35 cellular contexts compared by ENCODE assay signal in the genomic region with DNA sequence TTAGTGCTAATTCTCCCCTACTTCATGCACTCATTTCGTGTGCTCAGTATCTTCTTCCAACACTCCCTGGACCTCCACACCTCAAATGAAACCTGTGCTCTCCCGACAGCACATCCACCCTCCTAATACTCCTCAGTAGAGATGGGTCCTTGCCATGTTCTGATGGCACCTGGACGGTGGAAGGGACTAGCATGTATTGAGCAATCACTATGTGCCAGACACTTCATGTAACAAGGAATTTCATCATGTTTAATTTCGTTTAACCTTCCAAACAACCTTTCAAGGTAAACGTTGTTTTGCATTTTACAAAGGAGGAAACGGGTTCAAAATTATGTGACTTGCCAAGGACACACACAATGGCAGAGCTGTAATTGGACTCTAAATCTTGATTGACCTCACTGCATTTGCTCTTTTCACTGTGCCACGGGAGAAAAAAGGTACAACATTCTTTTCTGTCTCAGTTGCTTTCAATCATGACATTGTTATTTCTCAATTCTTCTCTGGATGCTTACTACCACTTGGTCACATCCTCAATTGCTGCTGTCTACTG. TPM values are rescaled to one million over a fixed set of nuclear protein-coding genes. Genes with fewer than 3 reads are reported as not detected.
"Had no signal": no experiment of that assay in that cellular context is flagged by ENCODE, and none has a peak within 500 bp of the region (broad histone marks: within the 10 kb centered on the region; RNA-seq: fewer than 3 reads in every experiment).

No MANE protein-coding gene starts in this region.

- H3K36me3 ChIP-seq: adrenal gland, gastrocnemius medialis, neural progenitor cell, upper lobe of left lung had no signal

- H3K9me3 Mint-ChIP-seq: activated naive CD8-positive, alpha-beta T cell treated with anti-CD3 and anti-CD28 coated beads for 36 hours; effector memory CD8-positive, alpha-beta T cell; memory B cell; naive thymus-derived CD8-positive, alpha-beta T cell; neural progenitor cell; stimulated activated effector memory CD8-positive, alpha-beta T cell treated with anti-CD3 and anti-CD28 coated beads, Interleukin-12 subunit alpha, Interleukin-12 subunit beta, amount 100 ng/mL, for 72 hours; stimulated activated naive CD8-positive, alpha-beta T cell treated with anti-CD3 and anti-CD28 coated beads, Interleukin-15, Interleukin-2, amounts not matched to agents 100 ng/mL and 50 ng/mL, for 24 hours; T-helper 2 cell treated with Interferon-gamma antibody and Interleukin-4, amounts not matched to agents 5 μg/mL and 100 μg/mL, for 36 hours had no signal

- H3K27ac Mint-ChIP-seq: activated CD4-positive, alpha-beta T cell treated with anti-CD3 and anti-CD28 coated beads for 36 hours; activated CD8-positive, alpha-beta memory T cell treated with anti-CD3 and anti-CD28 coated beads, Interleukin-2, amount 10 ng/mL, durations not matched to agents 7 days and 5 days; activated CD8-positive, alpha-beta T cell treated with anti-CD3 and anti-CD28 coated beads, Interleukin-2, amount 10 ng/mL, durations not matched to agents 7 days and 5 days; activated naive CD8-positive, alpha-beta T cell treated with anti-CD3 and anti-CD28 coated beads for 36 hours; brain; effector memory CD8-positive, alpha-beta T cell; memory B cell; neural progenitor cell; progenitor cell of endocrine pancreas; stimulated activated effector memory CD8-positive, alpha-beta T cell treated with anti-CD3 and anti-CD28 coated beads, Interleukin-12 subunit alpha, Interleukin-12 subunit beta, amount 100 ng/mL, for 72 hours; stimulated activated naive CD8-positive, alpha-beta T cell treated with anti-CD3 and anti-CD28 coated beads, Interleukin-15, Interleukin-2, amounts not matched to agents 100 ng/mL and 50 ng/mL, for 24 hours; T-helper 2 cell treated with Interferon-gamma antibody and Interleukin-4, amounts not matched to agents 5 μg/mL and 100 μg/mL, for 36 hours had no signal

- H3K9ac ChIP-seq: neural progenitor cell had no signal

- H2AFZ ChIP-seq: neural progenitor cell had no signal

- H3K36me3 Mint-ChIP-seq: activated naive CD8-positive, alpha-beta T cell treated with anti-CD3 and anti-CD28 coated beads for 36 hours; brain; memory B cell; naive thymus-derived CD8-positive, alpha-beta T cell; neural progenitor cell; stimulated activated effector memory CD8-positive, alpha-beta T cell treated with anti-CD3 and anti-CD28 coated beads, Interleukin-12 subunit alpha, Interleukin-12 subunit beta, amount 100 ng/mL, for 72 hours had no signal

- H3K4me2 ChIP-seq: neural progenitor cell had no signal

- H3K27ac ChIP-seq: adrenal gland, coronary artery, dorsolateral prefrontal cortex, gastrocnemius medialis, neural progenitor cell, skin epidermis, upper lobe of left lung had no signal

- H3K4me3 ChIP-seq: adrenal gland, coronary artery, dorsolateral prefrontal cortex, gastrocnemius medialis, neural progenitor cell, skin epidermis, upper lobe of left lung had no signal

- H3K27me3 ChIP-seq: adrenal gland, dorsolateral prefrontal cortex, gastrocnemius medialis, neural progenitor cell, upper lobe of left lung had no signal

- H3K9me3 ChIP-seq: adrenal gland, gastrocnemius medialis, upper lobe of left lung had no signal

- ATAC-seq: activated CD4-positive, alpha-beta T cell treated with anti-CD3 and anti-CD28 coated beads for 36 hours; activated CD8-positive, alpha-beta memory T cell treated with anti-CD3 and anti-CD28 coated beads, Interleukin-2, amount 10 ng/mL, durations not matched to agents 7 days and 5 days; activated CD8-positive, alpha-beta T cell treated with anti-CD3 and anti-CD28 coated beads, Interleukin-2, amount 10 ng/mL, durations not matched to agents 7 days and 5 days; effector memory CD8-positive, alpha-beta T cell; gastrocnemius medialis; naive thymus-derived CD8-positive, alpha-beta T cell; sciatic nerve; stimulated activated effector memory CD8-positive, alpha-beta T cell treated with anti-CD3 and anti-CD28 coated beads, Interleukin-12 subunit alpha, Interleukin-12 subunit beta, amount 100 ng/mL, for 72 hours had no signal

- DNase-seq: activated CD4-positive, alpha-beta T cell treated with anti-CD3 and anti-CD28 coated beads for 36 hours; activated CD4-positive, CD25-positive, alpha-beta regulatory T cell; activated CD8-positive, alpha-beta memory T cell treated with anti-CD3 and anti-CD28 coated beads, Interleukin-2, amount 10 ng/mL, durations not matched to agents 7 days and 5 days; activated CD8-positive, alpha-beta T cell treated with anti-CD3 and anti-CD28 coated beads, Interleukin-2, amount 10 ng/mL, durations not matched to agents 7 days and 5 days; activated effector memory CD4-positive, alpha-beta T cell treated with Interleukin-2 at 50 U/mL for 16 hours; activated naive CD4-positive, alpha-beta T cell treated with Interleukin-2 at 50 U/mL for 16 hours; activated naive CD8-positive, alpha-beta T cell treated with anti-CD3 and anti-CD28 coated beads for 36 hours; adrenal gland; aorta; dorsolateral prefrontal cortex; effector memory CD8-positive, alpha-beta T cell; erythroblast; gastrocnemius medialis; glutamatergic neuron; midbrain; naive thymus-derived CD8-positive, alpha-beta T cell; occipital lobe; stimulated activated CD4-positive, alpha-beta T cell treated with anti-CD3 and anti-CD28 coated beads, Interleukin-12 subunit alpha, Interleukin-12 subunit beta, amount 100 ng/mL, for 4 hours; stimulated activated CD4-positive, alpha-beta T cell treated with anti-CD3 and anti-CD28 coated beads, Interleukin-4, amount 100 ng/mL, for 24 hours; substantia nigra; T-helper 1 cell; upper lobe of left lung had no signal

- H3K4me1 ChIP-seq: adrenal gland, gastrocnemius medialis, neural progenitor cell, upper lobe of left lung had no signal

RNA-seq across cellular contexts. Expression of gene RNF212B, which starts 42.1 kb away (rescaled TPM):
- total RNA-seq: activated CD4-positive, alpha-beta T cell treated with anti-CD3 and anti-CD28 coated beads for 36 hours; activated CD8-positive, alpha-beta memory T cell treated with anti-CD3 and anti-CD28 coated beads, Interleukin-2, amount 10 ng/mL, durations not matched to agents 7 days and 5 days; activated CD8-positive, alpha-beta T cell treated with anti-CD3 and anti-CD28 coated beads, Interleukin-2, amount 10 ng/mL, durations not matched to agents 7 days and 5 days; activated naive CD8-positive, alpha-beta T cell treated with anti-CD3 and anti-CD28 coated beads for 36 hours; adrenal gland; aorta; cardiac septum; cerebellum; gastrocnemius medialis; naive thymus-derived CD8-positive, alpha-beta T cell; occipital lobe; progenitor cell of endocrine pancreas; renal cortical epithelial cell; sciatic nerve; upper lobe of left lung had no signal
- polyA plus RNA-seq: adrenal gland; aorta; naive thymus-derived CD8-positive, alpha-beta T cell had no signal
